ENCODE assay signal across 21 cellular contexts in genomic region chr12:92914170-92914569, GRCh38.
"Had no signal": no experiment of that assay in that cellular context is flagged by ENCODE, and none has a peak within 500 bp of the region (broad histone marks: within the 10 kb centered on the region; RNA-seq: fewer than 3 reads in every experiment).

No MANE protein-coding gene starts in this region.

- ATAC-seq: esophagus mucosa; left cardiac atrium; natural killer cell; right cardiac atrium; stimulated activated effector memory CD8-positive, alpha-beta T cell treated with anti-CD3 and anti-CD28 coated beads, Interleukin-12 subunit alpha, Interleukin-12 subunit beta, amount 100 ng/mL, for 72 hours; stimulated activated naive CD8-positive, alpha-beta T cell treated with anti-CD3 and anti-CD28 coated beads, Interleukin-15, Interleukin-2, amounts not matched to agents 100 U/mL and 50 U/mL, for 24 hours had no signal

- DNase-seq: cortex of kidney; dorsolateral prefrontal cortex; effector CD8-positive, alpha-beta T cell; immature natural killer cell; kidney; left cardiac atrium; mesendoderm; natural killer cell; nucleus accumbens; ovary; right cardiac atrium; stimulated activated CD4-positive, alpha-beta T cell treated with anti-CD3 and anti-CD28 coated beads, Interleukin-2, amount 100 ng/mL, for 48 hours; stimulated activated CD8-positive, alpha-beta memory T cell treated with anti-CD3 and anti-CD28 coated beads, Interleukin-4, amount 100 ng/mL, for 48 hours; stimulated activated naive CD8-positive, alpha-beta T cell treated with anti-CD3 and anti-CD28 coated beads, Interleukin-15, Interleukin-2, amounts not matched to agents 100 U/mL and 50 U/mL, for 24 hours; thyroid gland had no signal

- H3K27ac ChIP-seq: dorsolateral prefrontal cortex, neural progenitor cell, ovary, suprapubic skin, thyroid gland had no signal

- H3K27me3 ChIP-seq: dorsolateral prefrontal cortex, neural progenitor cell, ovary, suprapubic skin, thyroid gland had no signal

- H3K4me3 Mint-ChIP-seq: immature natural killer cell; natural killer cell; neural progenitor cell; stimulated activated effector memory CD8-positive, alpha-beta T cell treated with anti-CD3 and anti-CD28 coated beads, Interleukin-12 subunit alpha, Interleukin-12 subunit beta, amount 100 ng/mL, for 72 hours; type B pancreatic cell had no signal

- H3K36me3 Mint-ChIP-seq: immature natural killer cell; natural killer cell; stimulated activated effector memory CD8-positive, alpha-beta T cell treated with anti-CD3 and anti-CD28 coated beads, Interleukin-12 subunit alpha, Interleukin-12 subunit beta, amount 100 ng/mL, for 72 hours had no signal

- H3K4me3 ChIP-seq: dorsolateral prefrontal cortex, neural progenitor cell, ovary, smooth muscle cell, suprapubic skin, thyroid gland had no signal

- H3K27ac Mint-ChIP-seq: neural progenitor cell; stimulated activated effector memory CD8-positive, alpha-beta T cell treated with anti-CD3 and anti-CD28 coated beads, Interleukin-12 subunit alpha, Interleukin-12 subunit beta, amount 100 ng/mL, for 72 hours; type B pancreatic cell had no signal

- H3K9me3 ChIP-seq: ovary, suprapubic skin, thyroid gland had no signal

- H3K36me3 ChIP-seq: ovary, suprapubic skin, thyroid gland had no signal

- H3K9me3 Mint-ChIP-seq: immature natural killer cell; natural killer cell; stimulated activated effector memory CD8-positive, alpha-beta T cell treated with anti-CD3 and anti-CD28 coated beads, Interleukin-12 subunit alpha, Interleukin-12 subunit beta, amount 100 ng/mL, for 72 hours had no signal

- H2AFZ ChIP-seq: neural progenitor cell had no signal

- H3K4me1 ChIP-seq: neural progenitor cell, thyroid gland had no signal

- H3K4me2 ChIP-seq: neural progenitor cell, smooth muscle cell had no signal

- H3K27me3 Mint-ChIP-seq: type B pancreatic cell had no signal

- H3K4me1 Mint-ChIP-seq: neural progenitor cell had no signal
